9 cellular contexts compared by ENCODE assay signal in genomic region chr2:1728821-1729220, GRCh38. TPM values are rescaled to one million over a fixed set of nuclear protein-coding genes. Genes with fewer than 3 reads are reported as not detected.
DNase-seq lines count a peak whose midpoint lies in the region; ATAC-seq, FAIRE-seq and TF ChIP-seq lines count a peak whose summit lies in the region.
"Had no signal": no experiment of that assay in that cellular context is flagged by ENCODE, and none has a peak within 500 bp of the region (broad histone marks: within the 10 kb centered on the region; RNA-seq: fewer than 3 reads in every experiment).

No MANE protein-coding gene starts in this region.

- H3K36me3 ChIP-seq in ascending aorta (no peaks in the 10 kb centered on the region), kidney (ENCODE audit: control insufficient read depth in 1 of 2, insufficient read depth in 2 of 2, low read length in 2 of 2) (no peaks in the 10 kb centered on the region), skeletal muscle satellite cell (ENCODE audit: insufficient read depth, low read length) (peaks cover 2% of the 10 kb centered on the region)

- H3K9me3 Mint-ChIP-seq in stimulated activated effector memory CD8-positive, alpha-beta T cell treated with anti-CD3 and anti-CD28 coated beads, Interleukin-12 subunit alpha, Interleukin-12 subunit beta, amount 100 ng/mL, for 72 hours = no peaks in the 10 kb centered on the region
- H3K9me3 Mint-ChIP-seq in activated T-cell treated with anti-CD3 and anti-CD28 coated beads, Interleukin-2, amount 50 U/mL, for 72 hours = no peaks in the 10 kb centered on the region

- no peak overlapping the region for H3K27ac Mint-ChIP-seq in stimulated activated effector memory CD8-positive, alpha-beta T cell treated with anti-CD3 and anti-CD28 coated beads, Interleukin-12 subunit alpha, Interleukin-12 subunit beta, amount 100 ng/mL, for 72 hours
- H3K27ac Mint-ChIP-seq in activated T-cell treated with anti-CD3 and anti-CD28 coated beads, Interleukin-2, amount 50 U/mL, for 72 hours = no peak overlapping the region

- peaks cover 12 to 51% of the 10 kb centered on the region in 2 donors for H3K4me1 ChIP-seq in ascending aorta
- peaks cover 9 to 12% of the 10 kb centered on the region in 2 donors for H3K4me1 ChIP-seq in kidney (ENCODE audit: control insufficient read depth in 1 of 2, insufficient read depth in 1 of 2, low read depth in 1 of 2, low read length in 2 of 2)
- H3K4me1 ChIP-seq in skeletal muscle satellite cell (ENCODE audit: control insufficient read depth, insufficient read depth, low read length) = peaks cover 76% of the 10 kb centered on the region

- peak overlapping the region; percentile 75 for H3K4me2 ChIP-seq in skeletal muscle satellite cell (ENCODE audit: low read length)

- DNase-seq in NCI-H2029 (lab: John Stamatoyannopoulos, UW) (peak; percentile 49), ascending aorta (ENCODE audit: low spot score in 2 of 2) (peak in 1 of 2 donors; percentile 74), kidney (peak; percentile 79), mucosa of gallbladder (ENCODE audit: low spot score) (no peak)
- DNase-seq in stimulated activated effector memory CD8-positive, alpha-beta T cell treated with anti-CD3 and anti-CD28 coated beads, Interleukin-12 subunit alpha, Interleukin-12 subunit beta, amount 100 ng/mL, for 72 hours (ENCODE audit: low spot score in 2 of 2) = no peak
- DNase-seq in activated T-cell treated with anti-CD3 and anti-CD28 coated beads, Interleukin-2, amount 50 U/mL, for 72 hours = no peak
- DNase-seq: GDM1 had no signal

- no peak for FAIRE-seq in kidney (lab: Jason Lieb, UNC)

- TF ChIP-seq CTCF in ascending aorta (IDR thresholded peaks at IDR 0.05) (no peak), kidney (IDR thresholded peaks at IDR 0.05; ENCODE audit: borderline replicate concordance, extremely low read depth, insufficient read depth) (no peak)

- no peak overlapping the region for H3K4me3 Mint-ChIP-seq in stimulated activated effector memory CD8-positive, alpha-beta T cell treated with anti-CD3 and anti-CD28 coated beads, Interleukin-12 subunit alpha, Interleukin-12 subunit beta, amount 100 ng/mL, for 72 hours
- H3K4me3 Mint-ChIP-seq in activated T-cell treated with anti-CD3 and anti-CD28 coated beads, Interleukin-2, amount 50 U/mL, for 72 hours = no peak overlapping the region

- no peaks in the 10 kb centered on the region for H3K36me3 Mint-ChIP-seq in stimulated activated effector memory CD8-positive, alpha-beta T cell treated with anti-CD3 and anti-CD28 coated beads, Interleukin-12 subunit alpha, Interleukin-12 subunit beta, amount 100 ng/mL, for 72 hours
- H3K36me3 Mint-ChIP-seq in activated T-cell treated with anti-CD3 and anti-CD28 coated beads, Interleukin-2, amount 50 U/mL, for 72 hours (ENCODE audit: insufficient read depth in 2 of 2) = no peaks in the 10 kb centered on the region

- no peak for ATAC-seq in stimulated activated effector memory CD8-positive, alpha-beta T cell treated with anti-CD3 and anti-CD28 coated beads, Interleukin-12 subunit alpha, Interleukin-12 subunit beta, amount 100 ng/mL, for 72 hours
- no peak for ATAC-seq in HG02588 (IDR thresholded peaks at IDR 0.05; ENCODE audit: unreplicated experiment)
- ATAC-seq in activated T-cell treated with anti-CD3 and anti-CD28 coated beads, Interleukin-2, amount 50 U/mL, for 72 hours (replicated peaks in 1 of 2) = no peak

- H3K27me3 ChIP-seq in ascending aorta (no peaks in the 10 kb centered on the region), skeletal muscle satellite cell (ENCODE audit: control insufficient read depth, insufficient read depth, low read length) (no peaks in the 10 kb centered on the region)

- H3K4me3 ChIP-seq in ascending aorta (peak overlapping the region; percentile 2 to 13), kidney (ENCODE audit: low read length in 2 of 2) (no peak overlapping the region), skeletal muscle satellite cell (ENCODE audit: low read length) (peak overlapping the region; percentile 50)

- H3K9me3 ChIP-seq in ascending aorta (no peaks in the 10 kb centered on the region), kidney (ENCODE audit: control insufficient read depth in 1 of 2, low read length in 2 of 2) (no peaks in the 10 kb centered on the region), skeletal muscle satellite cell (replicated peaks; ENCODE audit: low read length) (no peaks in the 10 kb centered on the region)

- H3K4me1 Mint-ChIP-seq in stimulated activated effector memory CD8-positive, alpha-beta T cell treated with anti-CD3 and anti-CD28 coated beads, Interleukin-12 subunit alpha, Interleukin-12 subunit beta, amount 100 ng/mL, for 72 hours = no peaks in the 10 kb centered on the region
- no peaks in the 10 kb centered on the region for H3K4me1 Mint-ChIP-seq in activated T-cell treated with anti-CD3 and anti-CD28 coated beads, Interleukin-2, amount 50 U/mL, for 72 hours (ENCODE audit: low read depth)

- intact Hi-C loops in ascending aorta (cut with DNase I) (no loop called here), kidney (cut with DNase I) (no loop called here)

- H3K27ac ChIP-seq in ascending aorta = peak overlapping the region; percentile 75 to 87
- H3K27ac ChIP-seq in kidney (ENCODE audit: low read depth in 2 of 2, low read length in 2 of 2) = peak overlapping the region in 1 of 2 donors; percentile 37

- no peaks in the 10 kb centered on the region for H3K27me3 Mint-ChIP-seq in activated T-cell treated with anti-CD3 and anti-CD28 coated beads, Interleukin-2, amount 50 U/mL, for 72 hours (ENCODE audit: low read depth)

- H3K9ac ChIP-seq in kidney (ENCODE audit: low read length in 2 of 2) (no peak overlapping the region), skeletal muscle satellite cell (ENCODE audit: low read depth, low read length) (peak overlapping the region; percentile 87)

RNA-seq across cellular contexts. Expression of gene PXDN, which starts 15.5 kb away (rescaled TPM):
- 188 TPM for total RNA-seq in ascending aorta
- 42.3 TPM for total RNA-seq in kidney
- polyA plus RNA-seq in kidney (ENCODE audit: insufficient read depth, low read depth, low replicate concordance) = 4.7 TPM
- total RNA-seq in skeletal muscle satellite cell (2012; rRNA removed) = 159 and 194 TPM in 2 replicates
- total RNA-seq in activated T-cell treated with anti-CD3 and anti-CD28 coated beads, Interleukin-2, amount 50 U/mL, for 72 hours = 1 to 10 TPM in 1 of 2 donors, under 1 TPM in 1; 0.25 to 1.8 TPM
- total RNA-seq in mucosa of gallbladder = 31.1 TPM

Comparison
In these comparisons a context has a peak if more than half of its experiments do, and no peak if none do; other contexts are left out.
1. DNase-seq: peak in NCI-H2029 (single experiment) and kidney (single experiment); none in stimulated activated effector memory CD8-positive, alpha-beta T cell treated with anti-CD3 and anti-CD28 coated beads, Interleukin-12 subunit alpha, Interleukin-12 subunit beta, amount 100 ng/mL, for 72 hours (0 of 2), activated T-cell treated with anti-CD3 and anti-CD28 coated beads, Interleukin-2, amount 50 U/mL, for 72 hours (0 of 2) and mucosa of gallbladder (single experiment).
2. H3K4me3 ChIP-seq: peak in ascending aorta (2 of 2) and skeletal muscle satellite cell (single experiment); none in kidney (0 of 2).
3. RNA of gene PXDN, which starts 15.5 kb away (total RNA-seq): 188 TPM in ascending aorta (single experiment), 42.3 TPM in kidney (single experiment) and 31.1 TPM in mucosa of gallbladder (single experiment); 0.25 to 1.8 TPM in activated T-cell treated with anti-CD3 and anti-CD28 coated beads, Interleukin-2, amount 50 U/mL, for 72 hours; every median in the first group is over 10 times any median in the second.